In genomic region chr1:212979340-212980122, GRCh38 we compare ENCODE assay signal across 1 cellular context.
TF ChIP-seq lines count a peak whose summit lies in the region.

No MANE protein-coding gene starts in this region.

TF ChIP-seq in K562, 482 proteins besides CTCF, POLR2A, EP300 and RAD21 (continued from another document):
- TF ChIP-seq CREM (IDR thresholded peaks at IDR 0.05; ENCODE audit: low read depth): 0 out of 2 replicates have a peak, but pooled peaks have one; percentile 21
- TF ChIP-seq FOXJ2 (tag; IDR thresholded peaks at IDR 0.05): peak; percentile 38; the same call in 1 of the 2 replicates
TF ChIP-seq in K562: peak in this region for 4.
